ENCODE assay signal across 13 cellular contexts in the genomic region with DNA sequence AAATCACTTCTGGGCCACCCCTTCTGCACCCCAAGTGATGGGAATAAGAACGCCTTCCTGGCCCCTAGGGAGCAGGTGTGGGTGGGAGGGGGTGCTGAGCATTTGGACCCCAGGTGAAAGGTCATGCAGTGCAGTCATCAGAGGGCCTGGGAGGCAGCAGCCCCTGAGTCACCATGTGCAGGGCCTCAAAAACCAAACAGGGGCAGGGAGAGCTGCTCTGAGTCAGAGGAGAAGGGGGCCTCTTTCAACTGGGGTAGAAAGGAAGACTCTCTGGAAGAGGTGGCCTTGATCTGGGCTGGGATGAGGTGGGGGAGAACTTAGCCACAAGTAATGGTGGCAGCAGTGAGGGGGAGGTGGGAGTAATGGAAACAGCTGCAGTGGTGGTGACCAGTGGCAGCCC.
"Had no signal": no experiment of that assay in that cellular context is flagged by ENCODE, and none has a peak within 500 bp of the region (broad histone marks: within the 10 kb centered on the region; RNA-seq: fewer than 3 reads in every experiment).

No MANE protein-coding gene starts in this region.

- DNase-seq: activated CD4-positive, alpha-beta T cell treated with anti-CD3 and anti-CD28 coated beads for 4 hours; activated naive CD4-positive, alpha-beta T cell treated with anti-CD3 and anti-CD28 coated beads, Interleukin-2, amount 10 ng/mL, durations not matched to agents 7 days and 5 days; amniotic stem cell; cerebellar nuclear complex; hypothalamus; pancreas; stimulated activated CD4-positive, alpha-beta T cell treated with anti-CD3 and anti-CD28 coated beads, Interleukin-4, amount 100 ng/mL, for 4 hours; stimulated activated naive CD4-positive, alpha-beta T cell treated with Interleukin-2 at 50 U/mL for 16 hours; SW 1271; T1000; testis had no signal

- ATAC-seq: esophagus mucosa, pancreas had no signal

- FAIRE-seq: endometrium, pancreas had no signal
